In the genomic region with DNA sequence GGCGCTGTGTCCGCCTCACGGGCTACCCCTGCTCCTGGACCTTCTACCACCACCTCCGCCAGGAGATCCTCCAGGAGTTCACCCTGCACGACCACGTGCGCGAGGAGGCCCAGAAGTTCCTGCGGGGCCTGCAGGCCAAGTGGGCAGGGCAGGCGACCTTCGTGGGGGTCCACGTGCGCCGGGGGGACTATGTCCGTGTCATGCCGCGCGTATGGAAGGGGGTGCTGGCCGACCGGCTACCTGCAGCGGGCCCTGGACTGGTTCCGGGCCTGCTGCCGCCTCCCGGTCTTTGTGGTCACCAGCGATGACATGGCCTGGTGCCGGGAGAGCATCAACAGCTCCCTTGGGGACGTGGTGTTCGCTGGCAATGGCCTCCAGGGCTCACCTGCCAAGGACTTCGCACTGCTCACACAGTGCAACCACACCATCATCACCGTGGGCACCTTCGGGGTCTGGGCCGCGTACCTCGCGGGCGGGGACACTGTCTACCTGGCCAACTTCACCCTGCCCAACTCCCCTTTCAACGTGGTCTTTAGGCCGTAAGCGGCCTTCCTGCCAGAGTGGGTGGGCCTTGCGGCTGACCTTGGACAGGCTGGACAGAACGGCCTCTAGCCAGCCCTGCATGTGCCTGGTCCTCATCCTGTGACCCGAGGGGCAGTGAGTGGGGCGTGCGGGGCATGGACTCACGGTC, we compare ENCODE assay signal across 27 cellular contexts. TPM values are rescaled to one million over a fixed set of nuclear protein-coding genes. Genes with fewer than 3 reads are reported as not detected.
DNase-seq lines count a peak whose midpoint lies in the region; ATAC-seq, FAIRE-seq and TF ChIP-seq lines count a peak whose summit lies in the region.
"Had no signal": no experiment of that assay in that cellular context is flagged by ENCODE, and none has a peak within 500 bp of the region (broad histone marks: within the 10 kb centered on the region; RNA-seq: fewer than 3 reads in every experiment).

No MANE protein-coding gene starts in this region.

- no peak for TF ChIP-seq CTCF in GM10248 (IDR thresholded peaks at IDR 0.05; ENCODE audit: control extremely low read depth, extremely low read depth, low read depth, missing control alignments)
- TF ChIP-seq CTCF in GM12878 (IDR thresholded peaks at IDR 0.05 in 2 of 3, conservative IDR thresholded peaks at IDR 0.05 in 1 of 3; ENCODE audit: control insufficient read depth in 2 of 3, extremely low read depth in 1 of 3, insufficient read depth in 1 of 3, low read depth in 3 of 3, low read length in 3 of 3): no peak
- no peak for TF ChIP-seq CTCF in prostate gland (IDR thresholded peaks at IDR 0.05)

- no peak for TF ChIP-seq EP300 in GM12878 (IDR thresholded peaks at IDR 0.05; ENCODE audit: borderline replicate concordance in 1 of 2, control insufficient read depth in 1 of 2, low read depth in 2 of 2, low read length in 2 of 2)

- H2AFZ ChIP-seq in GM12878 (ENCODE audit: control insufficient read depth, low read depth, low read length): no peak overlapping the region
- H2AFZ ChIP-seq in neuronal stem cell (ENCODE audit: low read length): no peak overlapping the region
- H2AFZ ChIP-seq: GM23338, hepatocyte had no signal

- H3K4me1 ChIP-seq in GM12878 (ENCODE audit: control insufficient read depth, insufficient read depth, low read length) (peaks cover 3% of the 10 kb centered on the region; the same call in 1 of the 2 replicates), neuronal stem cell (ENCODE audit: control insufficient read depth in 2 of 2, insufficient read depth in 1 of 2, low read depth in 1 of 2, low read length in 2 of 2) (peaks cover 0 to 1% of the 10 kb centered on the region in 2 donors), prostate gland (replicated peaks) (no peaks in the 10 kb centered on the region)

- peak overlapping the region; percentile 93 for H3K4ac ChIP-seq in neuronal stem cell (ENCODE audit: low read length)

- H2BK15ac ChIP-seq in neuronal stem cell (ENCODE audit: low read length): no peak overlapping the region

- peak overlapping the region; percentile 74 for H2AK5ac ChIP-seq in neuronal stem cell (ENCODE audit: low read depth, low read length)

- peak overlapping the region; percentile 14 for H3K18ac ChIP-seq in neuronal stem cell (ENCODE audit: low read length)

- RAD21 ChIA-PET in GM12878 (lab: Charles Lee; ENCODE audit: unreplicated experiment): no interaction called here

- FAIRE-seq in GM12878 (lab: Jason Lieb, UNC): no peak

- POLR2A ChIA-PET in GM10248 (lab: Yijun Ruan, JAX): no interaction called here
- POLR2A ChIA-PET in GM12878 (lab: Charles Lee): no interaction called here

- 73% methylated on average over 43 of the region's 45 CpGs for WGBS in GM12878 (ENCODE audit: insufficient coverage, insufficient replicate concordance, low lambda C conversion rate, missing lambda C conversion rate)
- no CpG with 5 or more reads among the region's 45 CpGs for WGBS in neuronal stem cell (ENCODE audit: extremely low coverage in 2 of 2, insufficient read length in 2 of 2, insufficient replicate concordance in 1 of 2), 2 donors
- WGBS in prostate gland: 89% methylated on average over 45 of the region's 45 CpGs

- BruUV-seq in GM12878 (replicated peaks; lab: Mats Ljungman, UMichigan): no TSS peak

- no peak for ATAC-seq in GM12878
- no peak for ATAC-seq in HG03460 (IDR thresholded peaks at IDR 0.05; ENCODE audit: unreplicated experiment)
- ATAC-seq: GM23338 had no signal

- in situ Hi-C loops in GM12878 (cut with MboI): no loop called here

- H3K9me3 ChIP-seq in GM12878 (replicated peaks; ENCODE audit: control insufficient read depth, insufficient read depth, low read length) (no peaks in the 10 kb centered on the region), neuronal stem cell (replicated peaks in 1 of 2; ENCODE audit: control insufficient read depth in 2 of 2, insufficient read depth in 1 of 2, low read depth in 1 of 2, low read length in 2 of 2) (no peaks in the 10 kb centered on the region), prostate gland (no peaks in the 10 kb centered on the region)
- H3K9me3 ChIP-seq: BE2C, breast epithelium, lower lobe of right lung, thoracic aorta had no signal

- H3K79me2 ChIP-seq in GM12878 (ENCODE audit: control insufficient read depth, insufficient read depth, low read length): no peaks in the 10 kb centered on the region
- H3K79me2 ChIP-seq: hepatocyte had no signal

- H3K27ac ChIP-seq in GM12878 (ENCODE audit: control insufficient read depth, insufficient read depth) (no peak overlapping the region), neuronal stem cell (replicated peaks; ENCODE audit: low read length) (no peak overlapping the region), prostate gland (no peak overlapping the region)
- H3K27ac ChIP-seq: breast epithelium, hepatocyte, lower lobe of right lung, RWPE1, thoracic aorta had no signal

- H3K4me2 ChIP-seq in GM12878 (ENCODE audit: control insufficient read depth, insufficient read depth) (no peak overlapping the region), neuronal stem cell (ENCODE audit: insufficient read depth, low read length, poor library complexity, severe bottlenecking) (no peak overlapping the region)
- H3K4me2 ChIP-seq: GM23338, hepatocyte had no signal

- TF ChIP-seq RAD21 in GM12878 (IDR thresholded peaks at IDR 0.05; ENCODE audit: insufficient read depth, low read depth, low read length): no peak

- DNase-seq in GM10248 (ENCODE audit: extremely low spot score): peak; percentile 4
- DNase-seq in GM12878 (ENCODE audit: low read depth, low spot score): no peak
- no peak for DNase-seq in neuronal stem cell (ENCODE audit: low spot score)
- no peak for DNase-seq in prostate gland (ENCODE audit: low spot score)
- no peak for DNase-seq in cortex of kidney (lab: John Stamatoyannopoulos, UW)
- DNase-seq: activated CD4-positive, alpha-beta T cell treated with anti-CD3 and anti-CD28 coated beads, Interleukin-2, amount 10 ng/mL, durations not matched to agents 24 days and 14 days; BE2C; DMS 273 treated with DMSO at 0.1 percent for 48 hours; effector CD4-positive, alpha-beta T cell; lower lobe of right lung; natural killer cell; NCI-H1105 treated with DMSO at 0.1 percent for 48 hours; NCI-H2029; NCI-H524; T-helper 1 cell had no signal

- H3K14ac ChIP-seq in neuronal stem cell (ENCODE audit: low read length): no peak overlapping the region

- no peak for TF ChIP-seq POLR2A in GM12878 (IDR thresholded peaks at IDR 0.05; ENCODE audit: low read depth, low read length)
- TF ChIP-seq POLR2A in prostate gland (IDR thresholded peaks at IDR 0.05): no peak

- peak overlapping the region; percentile 86 for H2BK12ac ChIP-seq in neuronal stem cell (ENCODE audit: low read length)

- H2BK120ac ChIP-seq in neuronal stem cell (ENCODE audit: low read depth, low read length): no peak overlapping the region

- CTCF ChIA-PET in GM10248 (lab: Yijun Ruan, JAX) (no interaction called here), GM12878 (lab: Yijun Ruan, JAX) (interaction anchor here (0.7 kb wide), 1 partner anchor 449 kb away, joined by 3 read pairs; no protein-coding TSS in a partner anchor)

- peak overlapping the region; percentile 1 for H4K8ac ChIP-seq in neuronal stem cell (ENCODE audit: low read depth, low read length)

- H3K36me3 ChIP-seq in GM12878 (ENCODE audit: control insufficient read depth in 2 of 2, insufficient read depth in 2 of 2, low read length in 1 of 2) (no peaks in the 10 kb centered on the region), neuronal stem cell (replicated peaks in 1 of 2; ENCODE audit: control insufficient read depth in 2 of 2, insufficient read depth in 2 of 2, low read length in 2 of 2) (no peaks in the 10 kb centered on the region), prostate gland (no peaks in the 10 kb centered on the region)
- H3K36me3 ChIP-seq: BE2C, breast epithelium, lower lobe of right lung, thoracic aorta had no signal

- H3K4me3 ChIP-seq in GM12878: no peak overlapping the region
- no peak overlapping the region for H3K4me3 ChIP-seq in neuronal stem cell (ENCODE audit: low read length in 2 of 2)
- no peak overlapping the region for H3K4me3 ChIP-seq in prostate gland
- H3K4me3 ChIP-seq: breast epithelium, GM23338, hepatocyte, lower lobe of right lung, thoracic aorta had no signal

- H3K27me3 ChIP-seq in GM12878 (replicated peaks in 1 of 2; ENCODE audit: control insufficient read depth in 2 of 2, insufficient read depth in 2 of 2, low read length in 1 of 2) (peaks cover 0 to 2% of the 10 kb centered on the region in 2 experiments; a peak in 2 of 4 replicates), neuronal stem cell (ENCODE audit: control insufficient read depth in 3 of 3, insufficient read depth in 3 of 3, low read depth in 1 of 3, low read length in 3 of 3) (peaks cover 0 to 10% (median 0%) of the 10 kb centered on the region in 3 experiments), prostate gland (replicated peaks; ENCODE audit: insufficient read depth) (no peaks in the 10 kb centered on the region)
- H3K27me3 ChIP-seq: BE2C, breast epithelium, hepatocyte had no signal

- no peaks in the 10 kb centered on the region for H4K20me1 ChIP-seq in GM12878 (ENCODE audit: control insufficient read depth, insufficient read depth)

- intact Hi-C loops in GM12878 (cut with micrococcal nuclease; ENCODE audit: unreplicated experiment) (no loop called here), prostate gland (cut with DNase I) (no loop called here)

- H3K9ac ChIP-seq in GM12878 (ENCODE audit: control insufficient read depth, insufficient read depth, low read length): no peak overlapping the region
- H3K9ac ChIP-seq in neuronal stem cell (ENCODE audit: low read depth, low read length, poor library complexity): no peak overlapping the region

- peak overlapping the region; percentile 47 for H3K23ac ChIP-seq in neuronal stem cell (ENCODE audit: low read depth, low read length, poor library complexity)

- SMC1A ChIA-PET in GM12878 (lab: Charles Lee; ENCODE audit: uncharacterized antibody, unreplicated experiment): no interaction called here

- no peak overlapping the region for H2BK5ac ChIP-seq in neuronal stem cell (ENCODE audit: low read length)

- no peaks in the 10 kb centered on the region for H3K79me1 ChIP-seq in neuronal stem cell (ENCODE audit: low read depth, low read length)

- no peak overlapping the region for H4K91ac ChIP-seq in neuronal stem cell (ENCODE audit: low read depth, low read length, poor library complexity)

RNA-seq across cellular contexts. Expression of a gene that starts 7.8 kb away (rescaled TPM):
- total RNA-seq in GM12878 (2013; cell fraction: nucleolus; rRNA removed): not detected in 2 replicates
- total RNA-seq in GM12878 (2014; rRNA removed) (not detected in 2 replicates), GM12878 (2014; rRNA removed; fragmentation: Illumina TruSeq; extraction: Trizol) (not detected in 2 replicates), GM12878 (2021) (not detected in 2 replicates), prostate gland (1 to 10 TPM in 1 of 2 donors, under 1 TPM in 1; 0.91 to 2.6 TPM)
- polyA plus RNA-seq in GM12878 (2011; ENCODE audit: low read depth): not detected
- polyA plus RNA-seq in GM12878 (2011; rRNA removed) (0.07 TPM in 1 of 2 replicates, not detected in the other), GM12878 (2014; fragmentation: Illumina TruSeq; extraction: Trizol) (not detected in 2 replicates), GM12878 (2014; fragmentation: Nextera tagmentation; extraction: Ambion mirVana) (not detected), GM12878 (2014; rRNA removed) (0.22 and 0.23 TPM in 2 replicates), GM12878 (2016; fragmentation: Nextera tagmentation; extraction: Ambion mirVana) (not detected)
- 0.12 TPM in 1 of 2 replicates, not detected in the other for polyA plus RNA-seq in GM12878 (2011; cell fraction: cytosol; rRNA removed)
- 0.25 and 0.47 TPM in 2 replicates for polyA plus RNA-seq in GM12878 (2011; cell fraction: nucleus; rRNA removed)
- 0.15 and 0.28 TPM in 2 replicates for polyA plus RNA-seq in GM12878 (2012)
- polyA minus RNA-seq in GM12878 (2011; rRNA and poly(A)+ RNA removed): not detected in 2 replicates
- not detected in 2 replicates for polyA minus RNA-seq in GM12878 (2011; cell fraction: cytosol; rRNA and poly(A)+ RNA removed)
- polyA minus RNA-seq in GM12878 (2011; cell fraction: nucleus; rRNA and poly(A)+ RNA removed): not detected in 2 replicates
- polyA plus RNA-seq in neuronal stem cell (2013, experiment 1 of 2): 1.2 TPM
- 1.3 TPM for polyA plus RNA-seq in neuronal stem cell (2013, experiment 2 of 2)
- total RNA-seq: A673, hepatocyte, HT-29 had no signal

RNA-seq across cellular contexts. Expression of a gene that starts 15.2 kb away (rescaled TPM):
- not detected in 2 replicates for total RNA-seq in GM12878 (2013; cell fraction: nucleolus; rRNA removed)
- total RNA-seq in GM12878 (2014; rRNA removed): not detected in 2 replicates
- not detected in 2 replicates for total RNA-seq in GM12878 (2014; rRNA removed; fragmentation: Illumina TruSeq; extraction: Trizol)
- total RNA-seq in GM12878 (2021): not detected in 2 replicates
- 0.07 TPM for polyA plus RNA-seq in GM12878 (2011; ENCODE audit: low read depth)
- polyA plus RNA-seq in GM12878 (2011; rRNA removed): not detected in 2 replicates
- not detected in 2 replicates for polyA plus RNA-seq in GM12878 (2011; cell fraction: cytosol; rRNA removed)
- not detected in 2 replicates for polyA plus RNA-seq in GM12878 (2011; cell fraction: nucleus; rRNA removed)
- polyA plus RNA-seq in GM12878 (2012): 0.21 and 0.22 TPM in 2 replicates
- polyA plus RNA-seq in GM12878 (2014; fragmentation: Illumina TruSeq; extraction: Trizol): not detected in 2 replicates
- polyA plus RNA-seq in GM12878 (2014; fragmentation: Nextera tagmentation; extraction: Ambion mirVana): under 1 TPM in 1 of 2 experiments, not detected in 1; 0.02 TPM
- polyA plus RNA-seq in GM12878 (2014; rRNA removed): not detected in 2 replicates
- under 1 TPM; 0.07 to 0.13 TPM for polyA plus RNA-seq in GM12878 (2016; fragmentation: Nextera tagmentation; extraction: Ambion mirVana)
- not detected in 2 replicates for polyA minus RNA-seq in GM12878 (2011; rRNA and poly(A)+ RNA removed)
- polyA minus RNA-seq in GM12878 (2011; cell fraction: cytosol; rRNA and poly(A)+ RNA removed): not detected in 2 replicates
- polyA minus RNA-seq in GM12878 (2011; cell fraction: nucleus; rRNA and poly(A)+ RNA removed): not detected in 2 replicates
- polyA plus RNA-seq in neuronal stem cell (2013, experiment 1 of 2): 0.06 TPM
- 0.21 TPM for polyA plus RNA-seq in neuronal stem cell (2013, experiment 2 of 2)
- 1 to 10 TPM; 1.4 to 2.7 TPM for total RNA-seq in prostate gland
- total RNA-seq: A673; activated CD4-positive, alpha-beta T cell treated with anti-CD3 and anti-CD28 coated beads, Interleukin-2, amount 10 ng/mL, durations not matched to agents 24 days and 14 days; activated CD8-positive, alpha-beta memory T cell treated with anti-CD3 and anti-CD28 coated beads for 36 hours; M059J; natural killer cell; osteoblast; skeletal muscle tissue had no signal

RNA-seq across cellular contexts. Expression of a gene that starts 34.6 kb away (rescaled TPM):
- total RNA-seq in GM12878 (2013; cell fraction: nucleolus; rRNA removed): 0.54 and 0.61 TPM in 2 replicates
- total RNA-seq in GM12878 (2014; rRNA removed) (3.5 and 5.5 TPM in 2 replicates), GM12878 (2014; rRNA removed; fragmentation: Illumina TruSeq; extraction: Trizol) (1.8 and 2.3 TPM in 2 replicates), GM12878 (2021) (3.3 and 3.9 TPM in 2 replicates), prostate gland (10 to 100 TPM in 1 of 2 donors, 1 to 10 TPM in 1; 7.0 to 11.2 TPM)
- polyA plus RNA-seq in GM12878 (2011; ENCODE audit: low read depth): 6.3 TPM
- polyA plus RNA-seq in GM12878 (2011; rRNA removed) (1.2 and 1.7 TPM in 2 replicates), GM12878 (2014; fragmentation: Illumina TruSeq; extraction: Trizol) (1.9 TPM in 2 replicates), GM12878 (2014; fragmentation: Nextera tagmentation; extraction: Ambion mirVana) (1 to 10 TPM; 5.4 to 7.5 TPM), GM12878 (2014; rRNA removed) (1.8 and 2.7 TPM in 2 replicates), GM12878 (2016; fragmentation: Nextera tagmentation; extraction: Ambion mirVana) (1 to 10 TPM; 1.9 to 2.6 TPM)
- polyA plus RNA-seq in GM12878 (2011; cell fraction: cytosol; rRNA removed): 2.6 and 5.5 TPM in 2 replicates
- polyA plus RNA-seq in GM12878 (2011; cell fraction: nucleus; rRNA removed): 0.54 and 1.2 TPM in 2 replicates
- polyA plus RNA-seq in GM12878 (2012): 9.7 and 10.8 TPM in 2 replicates
- 0.93 TPM in 1 of 2 replicates, not detected in the other for polyA minus RNA-seq in GM12878 (2011; rRNA and poly(A)+ RNA removed)
- polyA minus RNA-seq in GM12878 (2011; cell fraction: cytosol; rRNA and poly(A)+ RNA removed): 2.9 TPM in 1 of 2 replicates, not detected in the other
- 1.9 TPM in 1 of 2 replicates, not detected in the other for polyA minus RNA-seq in GM12878 (2011; cell fraction: nucleus; rRNA and poly(A)+ RNA removed)
- polyA plus RNA-seq in neuronal stem cell (2013, experiment 1 of 2): 117 TPM
- polyA plus RNA-seq in neuronal stem cell (2013, experiment 2 of 2): 126 TPM

RNA-seq across cellular contexts. Expression of a gene that starts 38.9 kb away (rescaled TPM):
- 1.4 and 1.8 TPM in 2 replicates for total RNA-seq in GM12878 (2013; cell fraction: nucleolus; rRNA removed)
- total RNA-seq in GM12878 (2014; rRNA removed) (0.11 and 0.73 TPM in 2 replicates), GM12878 (2014; rRNA removed; fragmentation: Illumina TruSeq; extraction: Trizol) (0.13 and 0.18 TPM in 2 replicates), GM12878 (2021) (0.32 and 0.33 TPM in 2 replicates), prostate gland (10 to 100 TPM in 1 of 2 donors, 1 to 10 TPM in 1; 2.6 to 13.9 TPM)
- 0.13 TPM for polyA plus RNA-seq in GM12878 (2011; ENCODE audit: low read depth)
- polyA plus RNA-seq in GM12878 (2011; rRNA removed) (0.13 and 0.24 TPM in 2 replicates), GM12878 (2014; fragmentation: Illumina TruSeq; extraction: Trizol) (0.22 TPM in 1 of 2 replicates, not detected in the other), GM12878 (2014; fragmentation: Nextera tagmentation; extraction: Ambion mirVana) (under 1 TPM in 1 of 2 experiments, not detected in 1; 0.04 TPM), GM12878 (2014; rRNA removed) (0.31 and 0.49 TPM in 2 replicates), GM12878 (2016; fragmentation: Nextera tagmentation; extraction: Ambion mirVana) (under 1 TPM; 0.48 to 0.57 TPM)
- polyA plus RNA-seq in GM12878 (2011; cell fraction: cytosol; rRNA removed): 0.18 and 0.19 TPM in 2 replicates
- 0.26 and 0.37 TPM in 2 replicates for polyA plus RNA-seq in GM12878 (2011; cell fraction: nucleus; rRNA removed)
- 0.32 and 0.41 TPM in 2 replicates for polyA plus RNA-seq in GM12878 (2012)
- polyA minus RNA-seq in GM12878 (2011; rRNA and poly(A)+ RNA removed): 0.15 and 0.62 TPM in 2 replicates
- not detected in 2 replicates for polyA minus RNA-seq in GM12878 (2011; cell fraction: cytosol; rRNA and poly(A)+ RNA removed)
- 0.36 and 0.77 TPM in 2 replicates for polyA minus RNA-seq in GM12878 (2011; cell fraction: nucleus; rRNA and poly(A)+ RNA removed)
- polyA plus RNA-seq in neuronal stem cell (2013, experiment 1 of 2): 1.1 TPM
- 0.90 TPM for polyA plus RNA-seq in neuronal stem cell (2013, experiment 2 of 2)
- total RNA-seq: thoracic aorta had no signal

RNA-seq across cellular contexts. Expression of a gene that starts 43.4 kb away (rescaled TPM):
- total RNA-seq in GM12878 (2013; cell fraction: nucleolus; rRNA removed): 18.1 and 21.7 TPM in 2 replicates
- total RNA-seq in GM12878 (2014; rRNA removed) (10.5 and 10.6 TPM in 2 replicates), GM12878 (2014; rRNA removed; fragmentation: Illumina TruSeq; extraction: Trizol) (7.0 and 8.1 TPM in 2 replicates), GM12878 (2021) (6.7 and 7.3 TPM in 2 replicates), prostate gland (10 to 100 TPM; 14.3 to 52.7 TPM)
- 5.0 TPM for polyA plus RNA-seq in GM12878 (2011; ENCODE audit: low read depth)
- polyA plus RNA-seq in GM12878 (2011; rRNA removed) (6.0 and 9.8 TPM in 2 replicates), GM12878 (2014; fragmentation: Illumina TruSeq; extraction: Trizol) (5.0 and 5.1 TPM in 2 replicates), GM12878 (2014; fragmentation: Nextera tagmentation; extraction: Ambion mirVana) (1 to 10 TPM; 2.0 to 2.6 TPM), GM12878 (2014; rRNA removed) (9.4 and 9.7 TPM in 2 replicates), GM12878 (2016; fragmentation: Nextera tagmentation; extraction: Ambion mirVana) (1 to 10 TPM; 4.0 to 7.1 TPM)
- 13.1 and 14.1 TPM in 2 replicates for polyA plus RNA-seq in GM12878 (2011; cell fraction: cytosol; rRNA removed)
- polyA plus RNA-seq in GM12878 (2011; cell fraction: nucleus; rRNA removed): 10.3 and 11.2 TPM in 2 replicates
- polyA plus RNA-seq in GM12878 (2012): 12.9 and 16.4 TPM in 2 replicates
- 6.6 and 9.1 TPM in 2 replicates for polyA minus RNA-seq in GM12878 (2011; rRNA and poly(A)+ RNA removed)
- polyA minus RNA-seq in GM12878 (2011; cell fraction: cytosol; rRNA and poly(A)+ RNA removed): 2.6 and 7.4 TPM in 2 replicates
- polyA minus RNA-seq in GM12878 (2011; cell fraction: nucleus; rRNA and poly(A)+ RNA removed): 3.9 and 4.3 TPM in 2 replicates
- polyA plus RNA-seq in neuronal stem cell (2013, experiment 1 of 2): 17.9 TPM
- polyA plus RNA-seq in neuronal stem cell (2013, experiment 2 of 2): 16.7 TPM
